ENCODE assay signal across 19 cellular contexts in genomic region chr16:31003744-31004143, GRCh38. TPM values are rescaled to one million over a fixed set of nuclear protein-coding genes. Genes with fewer than 3 reads are reported as not detected.
A peak's percentile ranks its signal among the peaks of the same experiment; 100 is the strongest.
DNase-seq lines count a peak whose midpoint lies in the region; ATAC-seq, FAIRE-seq and TF ChIP-seq lines count a peak whose summit lies in the region.
"Had no signal": no experiment of that assay in that cellular context is flagged by ENCODE, and none has a peak within 500 bp of the region (broad histone marks: within the 10 kb centered on the region; RNA-seq: fewer than 3 reads in every experiment).

No MANE protein-coding gene starts in this region.

- DNase-seq in astrocyte (ENCODE audit: low read depth) = no peak
- no peak for DNase-seq in glutamatergic neuron
- DNase-seq in body of pancreas = no peak
- DNase-seq in activated CD8-positive, alpha-beta memory T cell treated with anti-CD3 and anti-CD28 coated beads, Interleukin-2, amount 50 U/mL, for 48 hours = no peak
- DNase-seq: BE2C; CD4-positive, alpha-beta memory T cell; DMS79; HFFc6; IMR-90 had no signal

- H3K27me3 ChIP-seq in astrocyte (ENCODE audit: insufficient read depth, low read length) (no peaks in the 10 kb centered on the region), skeletal muscle tissue (ENCODE audit: control insufficient read depth in 3 of 3, insufficient read depth in 3 of 3, low read length in 3 of 3) (peaks cover 15 to 34% (median 20%) of the 10 kb centered on the region in 3 donors), body of pancreas (no peaks in the 10 kb centered on the region)
- H3K27me3 ChIP-seq: BE2C had no signal

- no peaks in the 10 kb centered on the region for H3K9me3 Mint-ChIP-seq in astrocyte (ENCODE audit: unreplicated experiment)
- H3K9me3 Mint-ChIP-seq in glutamatergic neuron (ENCODE audit: unreplicated experiment) = peaks cover 7% of the 10 kb centered on the region
- H3K9me3 Mint-ChIP-seq: CD4-positive, alpha-beta memory T cell; GM23338; HFFc6 had no signal

- H3K4me3 ChIP-seq in astrocyte (ENCODE audit: insufficient read depth, low read depth, low read length) (no peak overlapping the region), skeletal muscle tissue (ENCODE audit: low read length in 3 of 3) (no peak overlapping the region), body of pancreas (no peak overlapping the region)
- H3K4me3 ChIP-seq: A549, GM12878, GM23338, HAP-1 had no signal

- H3K4me3 Mint-ChIP-seq in astrocyte (ENCODE audit: unreplicated experiment) = no peak overlapping the region
- H3K4me3 Mint-ChIP-seq in glutamatergic neuron (ENCODE audit: unreplicated experiment) = peak overlapping the region; percentile 80
- H3K4me3 Mint-ChIP-seq: CD4-positive, alpha-beta memory T cell; GM23338; HFFc6 had no signal

- no peak for FAIRE-seq in astrocyte (lab: Jason Lieb, UNC)
- FAIRE-seq: A549, GM12878, GM18507 had no signal

- H3K9me3 ChIP-seq in astrocyte (ENCODE audit: insufficient read depth, low read depth, low read length) (no peaks in the 10 kb centered on the region), skeletal muscle tissue (ENCODE audit: control insufficient read depth in 3 of 3, low read length in 3 of 3) (no peaks in the 10 kb centered on the region), body of pancreas (no peaks in the 10 kb centered on the region)
- H3K9me3 ChIP-seq: A549, BE2C, HAP-1 had no signal

- peaks cover 58% of the 10 kb centered on the region for H3K79me2 ChIP-seq in astrocyte (ENCODE audit: insufficient read depth, low read length)

- 79 to 82% methylated on average over 6 of the region's 6 CpGs for WGBS in body of pancreas, 2 donors

- H2AFZ ChIP-seq in astrocyte (ENCODE audit: low read depth, low read length) = no peak overlapping the region
- H2AFZ ChIP-seq: GM23338 had no signal

- peaks cover 29% of the 10 kb centered on the region for H3K4me1 ChIP-seq in astrocyte (ENCODE audit: insufficient read depth, low read length)
- H3K4me1 ChIP-seq in skeletal muscle tissue (ENCODE audit: control insufficient read depth in 3 of 3, insufficient read depth in 3 of 3, low read length in 3 of 3) = peaks cover 0 to 6% (median 3%) of the 10 kb centered on the region in 3 donors
- H3K4me1 ChIP-seq in body of pancreas = peaks cover 12% of the 10 kb centered on the region
- H3K4me1 ChIP-seq: BE2C, HAP-1 had no signal

- H3K27ac Mint-ChIP-seq in astrocyte (ENCODE audit: unreplicated experiment) = peak overlapping the region; percentile 99
- no peak overlapping the region for H3K27ac Mint-ChIP-seq in glutamatergic neuron (ENCODE audit: unreplicated experiment)
- H3K27ac Mint-ChIP-seq: CD4-positive, alpha-beta memory T cell; GM23338 had no signal

- ATAC-seq in HG03354 (IDR thresholded peaks at IDR 0.05; ENCODE audit: poor library complexity, severe bottlenecking, unreplicated experiment) (no peak), body of pancreas (no peak), GM19455 (IDR thresholded peaks at IDR 0.05; ENCODE audit: unreplicated experiment) (no peak)
- ATAC-seq: A549, GM12878, GM23338 had no signal

- H4K20me1 ChIP-seq in astrocyte (ENCODE audit: insufficient read depth, low read length) = peaks cover 11% of the 10 kb centered on the region

- TF ChIP-seq POLR2A in body of pancreas (IDR thresholded peaks at IDR 0.05) = no peak

- TF ChIP-seq CTCF in astrocyte (IDR thresholded peaks at IDR 0.05; ENCODE audit: insufficient read depth, low read depth, low read length) = no peak
- TF ChIP-seq CTCF in glutamatergic neuron (IDR thresholded peaks at IDR 0.05; ENCODE audit: partially characterized antibody, unreplicated experiment) = no peak
- TF ChIP-seq CTCF in body of pancreas (IDR thresholded peaks at IDR 0.05) = no peak

- H3K36me3 Mint-ChIP-seq in astrocyte (ENCODE audit: low read depth, unreplicated experiment) = peaks cover 2% of the 10 kb centered on the region
- H3K36me3 Mint-ChIP-seq in glutamatergic neuron (ENCODE audit: unreplicated experiment) = no peaks in the 10 kb centered on the region
- H3K36me3 Mint-ChIP-seq: CD4-positive, alpha-beta memory T cell had no signal

- no peak overlapping the region for H3K27ac ChIP-seq in astrocyte (ENCODE audit: low read depth, low read length)
- peak overlapping the region; percentile 19 for H3K27ac ChIP-seq in skeletal muscle tissue (ENCODE audit: low read depth, low read length)
- no peak overlapping the region for H3K27ac ChIP-seq in body of pancreas
- H3K27ac ChIP-seq: C4-2B, HL-60 had no signal

- no peak overlapping the region for H3K4me2 ChIP-seq in astrocyte (ENCODE audit: low read length)
- H3K4me2 ChIP-seq: A549, GM23338 had no signal

- H3K4me1 Mint-ChIP-seq in astrocyte (ENCODE audit: low read depth, unreplicated experiment) (peaks cover 50% of the 10 kb centered on the region), glutamatergic neuron (ENCODE audit: low read depth, unreplicated experiment) (peaks cover 32% of the 10 kb centered on the region)

- H3K36me3 ChIP-seq in astrocyte (ENCODE audit: insufficient read depth, low read length) = no peaks in the 10 kb centered on the region
- H3K36me3 ChIP-seq in skeletal muscle tissue (ENCODE audit: control insufficient read depth in 3 of 3, insufficient read depth in 3 of 3, low read length in 3 of 3) = no peaks in the 10 kb centered on the region
- no peaks in the 10 kb centered on the region for H3K36me3 ChIP-seq in body of pancreas (replicated peaks in 1 of 2; ENCODE audit: insufficient read depth in 1 of 2, low read depth in 2 of 2)
- H3K36me3 ChIP-seq: BE2C, HAP-1 had no signal

- H3K27me3 Mint-ChIP-seq in astrocyte (ENCODE audit: low read depth, unreplicated experiment) = no peaks in the 10 kb centered on the region
- H3K27me3 Mint-ChIP-seq in glutamatergic neuron (ENCODE audit: unreplicated experiment) = peaks cover 7% of the 10 kb centered on the region

- H3K9ac ChIP-seq in astrocyte (ENCODE audit: low read length) = no peak overlapping the region
- H3K9ac ChIP-seq in skeletal muscle tissue (ENCODE audit: low read depth in 1 of 3, low read length in 3 of 3) = no peak overlapping the region

- intact Hi-C loops in body of pancreas (cut with DNase I) = no loop called here

RNA-seq across cellular contexts. Expression of gene STX1B, which starts 6.7 kb away (rescaled TPM):
- 10.7 and 11.0 TPM in 2 replicates for total RNA-seq in astrocyte
- total RNA-seq in glutamatergic neuron (ENCODE audit: unreplicated experiment) = 51.6 TPM
- total RNA-seq in skeletal muscle tissue = not detected
- under 1 TPM; 0.26 to 0.33 TPM for total RNA-seq in body of pancreas

RNA-seq across cellular contexts. Expression of gene HSD3B7, which starts 18.7 kb away (rescaled TPM):
- total RNA-seq in astrocyte (8.3 and 9.0 TPM in 2 replicates), glutamatergic neuron (ENCODE audit: unreplicated experiment) (2.0 TPM), skeletal muscle tissue (12.5 TPM), body of pancreas (10 to 100 TPM; 20.5 to 21.4 TPM)

RNA-seq across cellular contexts. Expression of gene STX4, which starts 29.6 kb away (rescaled TPM):
- total RNA-seq in astrocyte = 54.9 and 56.0 TPM in 2 replicates
- 23.4 TPM for total RNA-seq in glutamatergic neuron (ENCODE audit: unreplicated experiment)
- total RNA-seq in skeletal muscle tissue = 19.3 TPM
- total RNA-seq in body of pancreas = 10 to 100 TPM; 25.9 to 38.6 TPM

RNA-seq across cellular contexts. Expression of gene SETD1A, which starts 46.2 kb away (rescaled TPM):
- total RNA-seq in astrocyte = 15.4 and 18.7 TPM in 2 replicates
- total RNA-seq in glutamatergic neuron (ENCODE audit: unreplicated experiment) = 24.3 TPM
- total RNA-seq in skeletal muscle tissue = 3.7 TPM
- total RNA-seq in body of pancreas = 10 to 100 TPM in 1 of 2 donors, 1 to 10 TPM in 1; 4.7 to 10.9 TPM

RNA-seq across cellular contexts. Expression of gene ORAI3, which starts 54.9 kb away (rescaled TPM):
- total RNA-seq in astrocyte (21.1 and 22.6 TPM in 2 replicates), glutamatergic neuron (ENCODE audit: unreplicated experiment) (5.1 TPM), skeletal muscle tissue (9.4 TPM), body of pancreas (10 to 100 TPM in 1 of 2 donors, 1 to 10 TPM in 1; 7.9 to 27.2 TPM)
